9 cellular contexts compared by ENCODE assay signal in the genomic region with DNA sequence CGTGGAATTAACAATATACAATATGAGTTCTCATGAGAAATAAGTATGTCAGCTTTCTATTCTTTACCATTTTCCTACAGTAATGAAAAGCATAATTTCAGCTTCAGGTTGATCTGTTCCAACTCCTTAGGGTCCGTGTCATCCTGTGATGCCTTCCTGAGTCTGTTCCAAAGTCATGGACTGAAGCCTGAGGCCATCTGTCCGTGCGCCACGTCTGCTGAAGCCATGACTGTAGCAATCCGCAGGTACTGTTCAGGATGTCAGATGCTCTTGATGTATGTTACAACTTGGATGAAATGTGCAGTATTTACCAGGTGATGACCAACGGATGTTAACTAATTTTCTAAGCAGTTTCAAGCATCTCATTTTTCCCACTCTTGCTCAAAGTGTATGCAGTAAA.
"Had no signal": no experiment of that assay in that cellular context is flagged by ENCODE, and none has a peak within 500 bp of the region (broad histone marks: within the 10 kb centered on the region; RNA-seq: fewer than 3 reads in every experiment).

No MANE protein-coding gene starts in this region.

- H3K27ac Mint-ChIP-seq: HFFc6 had no signal

- ATAC-seq: HCT116, K562 had no signal

- H3K4me3 ChIP-seq: GM23248, HAP-1, K562 had no signal

- DNase-seq: GM23248, GOT3, H7, HFFc6, IMR-90 had no signal

- H3K4me3 Mint-ChIP-seq: HFFc6 had no signal

- H3K9me3 Mint-ChIP-seq: HFFc6 had no signal

- FAIRE-seq: HTR-8/SVneo, K562 had no signal
